9 cellular contexts compared by ENCODE assay signal in the genomic region with DNA sequence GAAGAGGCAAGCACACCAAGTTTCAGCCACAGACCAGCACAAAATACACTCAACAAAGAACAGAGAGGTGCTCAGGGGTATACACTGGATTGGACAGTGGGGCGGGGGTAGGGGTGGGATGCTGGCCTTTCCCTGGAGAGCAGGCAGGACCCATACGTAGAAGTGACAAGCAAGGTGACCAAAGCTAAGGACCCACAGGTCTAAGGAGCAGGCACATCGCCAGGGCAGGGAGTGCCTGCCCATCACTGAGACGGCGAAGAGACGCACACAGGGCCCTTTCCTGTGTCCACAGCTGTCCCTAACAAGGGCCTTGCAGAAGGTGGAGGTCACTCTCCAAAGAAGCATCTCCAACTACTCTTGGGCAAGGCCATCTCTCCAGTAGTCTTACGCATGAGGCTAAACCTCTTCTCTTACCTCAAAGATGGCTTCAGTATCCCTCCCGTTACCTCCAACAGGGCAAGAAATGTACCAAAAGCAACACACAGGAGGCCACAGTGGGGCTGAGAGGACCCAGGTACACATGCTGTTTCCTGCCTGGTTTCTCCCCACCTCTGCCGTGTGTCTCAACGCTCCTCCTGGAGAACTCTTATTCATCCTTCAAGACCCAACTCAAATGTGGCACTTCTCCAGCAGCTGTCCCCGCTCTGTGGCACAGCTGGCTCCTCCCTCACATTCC. TPM values are rescaled to one million over a fixed set of nuclear protein-coding genes. Genes with fewer than 3 reads are reported as not detected.
A peak's percentile ranks its signal among the peaks of the same experiment; 100 is the strongest.
DNase-seq lines count a peak whose midpoint lies in the region; ATAC-seq and TF ChIP-seq lines count a peak whose summit lies in the region.
"Had no signal": no experiment of that assay in that cellular context is flagged by ENCODE, and none has a peak within 500 bp of the region (broad histone marks: within the 10 kb centered on the region; RNA-seq: fewer than 3 reads in every experiment).

No MANE protein-coding gene starts in this region.

- no peak overlapping the region for H3K23ac ChIP-seq in H9 (ENCODE audit: insufficient read length, low read depth, low read length)

- H2AFZ ChIP-seq in H9 (ENCODE audit: low read length) (no peak overlapping the region), osteoblast (ENCODE audit: low read length) (no peak overlapping the region)

- no peak overlapping the region for H4K8ac ChIP-seq in H9 (replicated peaks; ENCODE audit: insufficient read length, low read depth, low read length)

- H3K27ac ChIP-seq in CD4-positive, CD25-positive, alpha-beta regulatory T cell (ENCODE audit: insufficient read depth, low read length, poor library complexity, severe bottlenecking), result peak overlapping the region; percentile 62
- no peak overlapping the region for H3K27ac ChIP-seq in H9 (ENCODE audit: insufficient read length, low read depth, low read length)
- H3K27ac ChIP-seq in osteoblast (ENCODE audit: low read depth, low read length), result no peak overlapping the region

- H3K27ac Mint-ChIP-seq in CD4-positive, CD25-positive, alpha-beta regulatory T cell, result peak overlapping the region; percentile 92 to 96 (median 95)
- H3K27ac Mint-ChIP-seq in H9, result peak overlapping the region; percentile 40 to 93 (median 50); a peak in 3 of 7 replicates
- peak overlapping the region; percentile 88 for H3K27ac Mint-ChIP-seq in central memory CD8-positive, alpha-beta T cell (ENCODE audit: low read depth)

- H2BK5ac ChIP-seq in H9 (ENCODE audit: insufficient read length, low read length), result no peak overlapping the region

- no peak overlapping the region for H2BK15ac ChIP-seq in H9 (ENCODE audit: low read depth, low read length)

- no peak overlapping the region for H3K9ac ChIP-seq in H9 (ENCODE audit: extremely low read depth, insufficient read length, low read length)

- H3K4me3 ChIP-seq in CD4-positive, CD25-positive, alpha-beta regulatory T cell (ENCODE audit: low read depth, low read length), result peak overlapping the region; percentile 61
- H3K4me3 ChIP-seq in osteoblast (ENCODE audit: insufficient read depth, low read length), result no peak overlapping the region

- H3K36me3 Mint-ChIP-seq in CD4-positive, CD25-positive, alpha-beta regulatory T cell, result peaks cover 58% of the 10 kb centered on the region
- H3K36me3 Mint-ChIP-seq in H9 (ENCODE audit: insufficient read depth in 1 of 3, low read depth in 3 of 3), result peaks cover 64 to 87% (median 79%) of the 10 kb centered on the region in 3 experiments
- peaks cover 59% of the 10 kb centered on the region for H3K36me3 Mint-ChIP-seq in central memory CD8-positive, alpha-beta T cell (ENCODE audit: insufficient read depth)

- peak overlapping the region; percentile 78 to 99 (median 86) for H3K4me3 Mint-ChIP-seq in CD4-positive, CD25-positive, alpha-beta regulatory T cell
- H3K4me3 Mint-ChIP-seq in H9, result peak overlapping the region in 1 of 2 experiments; percentile 33; a peak in 1 of 5 replicates
- peak overlapping the region; percentile 77 for H3K4me3 Mint-ChIP-seq in central memory CD8-positive, alpha-beta T cell

- H3K9me3 ChIP-seq in CD4-positive, CD25-positive, alpha-beta regulatory T cell (ENCODE audit: control insufficient read depth in 2 of 2, low read length in 2 of 2), result no peaks in the 10 kb centered on the region
- H3K9me3 ChIP-seq in H9 (ENCODE audit: control insufficient read depth, low read depth, low read length) (no peaks in the 10 kb centered on the region), osteoblast (ENCODE audit: low read depth, low read length) (no peaks in the 10 kb centered on the region)

- H3K4ac ChIP-seq in H9 (ENCODE audit: low read depth, low read length), result no peak overlapping the region

- H3K36me3 ChIP-seq in CD4-positive, CD25-positive, alpha-beta regulatory T cell (ENCODE audit: control insufficient read depth, insufficient read depth, low read length), result peaks cover 77% of the 10 kb centered on the region
- H3K36me3 ChIP-seq in osteoblast (ENCODE audit: insufficient read depth, low read length), result peaks cover 76% of the 10 kb centered on the region

- H2AK5ac ChIP-seq in H9 (ENCODE audit: insufficient read length, low read length), result no peak overlapping the region

- no peak for DNase-seq in CD4-positive, CD25-positive, alpha-beta regulatory T cell
- DNase-seq in H9 (no peak), osteoblast (ENCODE audit: insufficient read length, low spot score, missing footprints) (peak; percentile 13), hippocampal formation (lab: John Stamatoyannopoulos, UW) (no peak), NCI-H446 (lab: John Stamatoyannopoulos, UW) (no peak)
- no peak for DNase-seq in central memory CD8-positive, alpha-beta T cell (ENCODE audit: low spot score in 2 of 2)
- no peak for DNase-seq in stimulated activated CD4-positive, alpha-beta T cell treated with anti-CD3 and anti-CD28 coated beads, Interleukin-4, amount 100 ng/mL, for 1 hour
- DNase-seq: DMS153, NCI-H146 had no signal

- H3K56ac ChIP-seq in H9 (ENCODE audit: insufficient read length, low read depth, low read length), result no peak overlapping the region

- no peaks in the 10 kb centered on the region for H3K27me3 ChIP-seq in CD4-positive, CD25-positive, alpha-beta regulatory T cell (ENCODE audit: control insufficient read depth, insufficient read depth, low read length)
- H3K27me3 ChIP-seq in H9 (ENCODE audit: insufficient read depth, low read length) (no peaks in the 10 kb centered on the region), osteoblast (ENCODE audit: insufficient read depth, low read length) (no peaks in the 10 kb centered on the region)

- no peak overlapping the region for H2BK120ac ChIP-seq in H9 (ENCODE audit: low read depth, low read length, poor library complexity, severe bottlenecking)

- no peak overlapping the region for H3K4me2 ChIP-seq in H9 (ENCODE audit: insufficient read depth, insufficient read length, low read length)
- H3K4me2 ChIP-seq in osteoblast (ENCODE audit: insufficient read depth, low read length), result no peak overlapping the region

- H3K18ac ChIP-seq in H9 (ENCODE audit: insufficient read length, low read depth, low read length), result no peak overlapping the region

- no peak overlapping the region for H3K14ac ChIP-seq in H9 (ENCODE audit: insufficient read depth, low read length)

- TF ChIP-seq CTCF in H9 (conservative IDR thresholded peaks at IDR 0.05) (no peak), osteoblast (IDR thresholded peaks at IDR 0.05; ENCODE audit: extremely low read depth, low read depth, low read length) (no peak)

- no peaks in the 10 kb centered on the region for H3K23me2 ChIP-seq in H9 (ENCODE audit: insufficient read length, low read depth, low read length, poor library complexity, severe bottlenecking)

- peaks cover 5% of the 10 kb centered on the region for H3K79me1 ChIP-seq in H9 (ENCODE audit: insufficient read depth, low read depth, low read length, poor library complexity, severe bottlenecking)

- ATAC-seq in CD4-positive, CD25-positive, alpha-beta regulatory T cell (ENCODE audit: low read depth in 2 of 2), result no peak
- no peak for ATAC-seq in central memory CD8-positive, alpha-beta T cell (replicated peaks; ENCODE audit: extremely low read depth, poor library complexity, severe bottlenecking)

- H3K79me2 ChIP-seq in H9 (ENCODE audit: insufficient read depth, low read length) (peaks cover 70% of the 10 kb centered on the region), osteoblast (ENCODE audit: insufficient read depth, low read length) (peaks cover 96% of the 10 kb centered on the region)

- H4K91ac ChIP-seq in H9 (ENCODE audit: insufficient read length, low read depth, low read length), result no peak overlapping the region

- WGBS in H9 (ENCODE audit: extremely low coverage, insufficient read length, low lambda C conversion rate), result no CpG with 5 or more reads among the region's 11 CpGs

- H4K5ac ChIP-seq in H9 (ENCODE audit: insufficient read length, low read depth, low read length), result no peak overlapping the region

- no peaks in the 10 kb centered on the region for H3K27me3 Mint-ChIP-seq in CD4-positive, CD25-positive, alpha-beta regulatory T cell
- H3K27me3 Mint-ChIP-seq in H9 (ENCODE audit: low read depth), result no peaks in the 10 kb centered on the region; the same call in 1 of the 2 replicates
- H3K27me3 Mint-ChIP-seq in central memory CD8-positive, alpha-beta T cell, result no peaks in the 10 kb centered on the region

- no peak overlapping the region for H2BK12ac ChIP-seq in H9 (ENCODE audit: insufficient read length, low read depth, low read length)

- no peak overlapping the region for H3T11ph ChIP-seq in H9 (ENCODE audit: low read length)

- no peak overlapping the region for H2BK20ac ChIP-seq in H9 (ENCODE audit: low read depth, low read length, poor library complexity, severe bottlenecking)

- no peaks in the 10 kb centered on the region for H3K9me3 Mint-ChIP-seq in CD4-positive, CD25-positive, alpha-beta regulatory T cell
- H3K9me3 Mint-ChIP-seq in H9, result no peaks in the 10 kb centered on the region
- H3K9me3 Mint-ChIP-seq in central memory CD8-positive, alpha-beta T cell, result no peaks in the 10 kb centered on the region

- peaks cover 2% of the 10 kb centered on the region for H4K20me1 ChIP-seq in H9 (ENCODE audit: control insufficient read depth, insufficient read depth, insufficient read length)
- peaks cover 88% of the 10 kb centered on the region for H4K20me1 ChIP-seq in osteoblast (ENCODE audit: insufficient read depth, low read length)

- H3K4me1 ChIP-seq in CD4-positive, CD25-positive, alpha-beta regulatory T cell (ENCODE audit: control insufficient read depth, insufficient read depth, low read length, poor library complexity, severe bottlenecking), result peaks cover 100% of the 10 kb centered on the region
- H3K4me1 ChIP-seq in H9 (ENCODE audit: insufficient read depth, low read length) (peaks cover 14% of the 10 kb centered on the region; the same call in 1 of the 2 replicates), osteoblast (ENCODE audit: insufficient read depth, low read length) (peaks cover 81% of the 10 kb centered on the region)

- H3K4me1 Mint-ChIP-seq in CD4-positive, CD25-positive, alpha-beta regulatory T cell, result peaks cover 28 to 100% (median 79%) of the 10 kb centered on the region in 4 donors
- H3K4me1 Mint-ChIP-seq in H9, result peaks cover 82 to 91% of the 10 kb centered on the region in 2 experiments
- H3K4me1 Mint-ChIP-seq in central memory CD8-positive, alpha-beta T cell, result peaks cover 99% of the 10 kb centered on the region

RNA-seq across cellular contexts. Expression of a gene that starts 6.5 kb away (rescaled TPM):
- total RNA-seq in CD4-positive, CD25-positive, alpha-beta regulatory T cell, result 326 TPM
- polyA plus RNA-seq in CD4-positive, CD25-positive, alpha-beta regulatory T cell, result 100 to 1,000 TPM; 312 to 422 (median 370) TPM
- total RNA-seq in H9 (2021), result 366 and 367 TPM in 2 replicates
- 265 and 314 TPM in 2 replicates for total RNA-seq in osteoblast
